In the genomic region with DNA sequence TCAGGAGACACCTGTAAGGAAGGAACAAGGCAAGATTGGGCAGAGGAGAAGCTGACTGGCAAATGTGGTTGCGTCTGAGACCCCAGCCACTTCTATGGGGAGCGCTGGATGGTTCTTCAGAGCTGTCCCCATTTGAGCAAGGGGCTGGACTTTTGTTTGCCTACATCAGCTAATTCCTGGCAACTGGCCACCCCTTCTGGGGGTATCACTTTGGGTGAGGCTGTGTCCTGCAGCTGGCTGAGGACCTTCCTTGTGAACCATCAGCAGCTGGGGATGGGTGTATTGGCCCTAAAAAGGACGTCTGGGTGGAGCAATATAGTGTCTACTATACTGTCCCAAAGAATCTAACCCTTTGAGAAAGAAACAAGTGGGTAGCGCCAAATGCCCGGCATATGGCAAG, we compare ENCODE assay signal across 15 cellular contexts. TPM values are rescaled to one million over a fixed set of nuclear protein-coding genes. Genes with fewer than 3 reads are reported as not detected.
DNase-seq lines count a peak whose midpoint lies in the region; ATAC-seq, FAIRE-seq and TF ChIP-seq lines count a peak whose summit lies in the region.
"Had no signal": no experiment of that assay in that cellular context is flagged by ENCODE, and none has a peak within 500 bp of the region (broad histone marks: within the 10 kb centered on the region; RNA-seq: fewer than 3 reads in every experiment).

No MANE protein-coding gene starts in this region.

- POLR2A ChIA-PET in PC-9 (lab: Charles Lee; ENCODE audit: unreplicated experiment): no interaction called here
- POLR2A ChIA-PET in naive thymus-derived CD4-positive, alpha-beta T cell (lab: Charles Lee): no interaction called here

- FAIRE-seq in keratinocyte (lab: Jason Lieb, UNC): no peak

- H3K27ac ChIP-seq in left ventricle myocardium inferior (replicated peaks) (peak overlapping the region; percentile 95), PC-9 (peak overlapping the region; percentile 98; the same call in 1 of the 2 replicates), keratinocyte (ENCODE audit: control insufficient read depth, insufficient read depth, low read length) (peak overlapping the region; percentile 94)
- H3K27ac ChIP-seq in naive thymus-derived CD4-positive, alpha-beta T cell (ENCODE audit: low read depth, low read length): no peak overlapping the region
- H3K27ac ChIP-seq: SJCRH30 had no signal

- H3K9me3 Mint-ChIP-seq in naive thymus-derived CD4-positive, alpha-beta T cell: peaks cover 0 to 5% (median 0%) of the 10 kb centered on the region in 11 donors

- no peak overlapping the region for H3K9ac ChIP-seq in keratinocyte (ENCODE audit: control insufficient read depth, extremely low read depth, insufficient read depth, low read length)

- H3K9me3 ChIP-seq in left ventricle myocardium inferior (replicated peaks) (no peaks in the 10 kb centered on the region), PC-9 (ENCODE audit: insufficient read depth, low read depth) (no peaks in the 10 kb centered on the region), keratinocyte (ENCODE audit: control insufficient read depth, low read depth, low read length) (no peaks in the 10 kb centered on the region)
- H3K9me3 ChIP-seq in naive thymus-derived CD4-positive, alpha-beta T cell (ENCODE audit: control insufficient read depth in 2 of 3, low read length in 3 of 3): no peaks in the 10 kb centered on the region
- H3K9me3 ChIP-seq: SJCRH30 had no signal

- dilution Hi-C loops in keratinocyte (cut with MboI; ENCODE audit: extremely low pct_ligation_motif_present, low sequenced_read_pairs): no loop called here

- H3K4me3 ChIP-seq in left ventricle myocardium inferior (no peak overlapping the region), PC-9 (no peak overlapping the region), keratinocyte (ENCODE audit: control insufficient read depth in 2 of 3, extremely low read depth in 1 of 3, insufficient read depth in 2 of 3, low read depth in 1 of 3, low read length in 3 of 3) (no peak overlapping the region)
- H3K4me3 ChIP-seq in naive thymus-derived CD4-positive, alpha-beta T cell (ENCODE audit: low read length): no peak overlapping the region
- H3K4me3 ChIP-seq: MG63, SJCRH30 had no signal

- no peak for ATAC-seq in left ventricle myocardium superior
- ATAC-seq in naive thymus-derived CD4-positive, alpha-beta T cell: no peak

- H3K9me2 ChIP-seq in PC-9 (ENCODE audit: insufficient read depth): no peaks in the 10 kb centered on the region

- intact Hi-C loops in left ventricle myocardium inferior (cut with micrococcal nuclease) (no loop called here), left ventricle myocardium superior (cut with micrococcal nuclease) (no loop called here), PC-9 (cut with micrococcal nuclease; ENCODE audit: unreplicated experiment) (no loop called here)
- intact Hi-C loops in naive thymus-derived CD4-positive, alpha-beta T cell (cut with micrococcal nuclease): no loop called here

- H3K79me2 ChIP-seq in PC-9 (ENCODE audit: low read depth): peaks cover 29% of the 10 kb centered on the region
- peaks cover 80% of the 10 kb centered on the region for H3K79me2 ChIP-seq in keratinocyte (ENCODE audit: control insufficient read depth, insufficient read depth, low read length)

- CTCF ChIA-PET in PC-9 (lab: Charles Lee): interaction anchor here (0.6 kb wide), 1 partner anchor 20 kb away, joined by 3 read pairs; no protein-coding TSS in a partner anchor
- CTCF ChIA-PET in naive thymus-derived CD4-positive, alpha-beta T cell (lab: Charles Lee): no interaction called here

- H3K27me3 Mint-ChIP-seq in naive thymus-derived CD4-positive, alpha-beta T cell: peaks cover 0 to 16% (median 2%) of the 10 kb centered on the region in 5 donors

- BruUV-seq in PC-9 (replicated peaks; lab: Mats Ljungman, UMichigan): no TSS peak

- H3K4me2 ChIP-seq in PC-9 (no peak overlapping the region), keratinocyte (ENCODE audit: control insufficient read depth, extremely low read depth, insufficient read depth, low read depth, low read length) (no peak overlapping the region)

- H3K4me3 Mint-ChIP-seq in naive thymus-derived CD4-positive, alpha-beta T cell: no peak overlapping the region

- H3K4me1 ChIP-seq in left ventricle myocardium inferior (peaks cover 87% of the 10 kb centered on the region), PC-9 (replicated peaks; ENCODE audit: insufficient read depth) (peaks cover 38% of the 10 kb centered on the region), keratinocyte (ENCODE audit: control insufficient read depth, extremely low read depth, insufficient read depth, low read length) (peaks cover 68% of the 10 kb centered on the region)
- H3K4me1 ChIP-seq in naive thymus-derived CD4-positive, alpha-beta T cell (ENCODE audit: control insufficient read depth in 2 of 2, insufficient read depth in 2 of 2, low read length in 2 of 2): no peaks in the 10 kb centered on the region

- peaks cover 4 to 19% (median 6%) of the 10 kb centered on the region in 5 donors for H3K36me3 Mint-ChIP-seq in naive thymus-derived CD4-positive, alpha-beta T cell

- H3K27ac Mint-ChIP-seq in naive thymus-derived CD4-positive, alpha-beta T cell: no peak overlapping the region

- H4K20me1 ChIP-seq in PC-9 (ENCODE audit: insufficient read depth) (no peaks in the 10 kb centered on the region), keratinocyte (ENCODE audit: control insufficient read depth, extremely low read depth, insufficient read depth, low read length) (no peaks in the 10 kb centered on the region)

- H3K36me3 ChIP-seq in left ventricle myocardium inferior (peaks cover 3% of the 10 kb centered on the region), PC-9 (ENCODE audit: low read depth) (no peaks in the 10 kb centered on the region), keratinocyte (ENCODE audit: control insufficient read depth in 2 of 2, extremely low read depth in 1 of 2, insufficient read depth in 2 of 2, low read length in 2 of 2) (peaks cover 0 to 1% of the 10 kb centered on the region in 2 experiments)
- H3K36me3 ChIP-seq in naive thymus-derived CD4-positive, alpha-beta T cell (ENCODE audit: control insufficient read depth in 2 of 3, insufficient read depth in 3 of 3, low read length in 3 of 3): no peaks in the 10 kb centered on the region
- H3K36me3 ChIP-seq: SJCRH30 had no signal

- peaks cover 2% of the 10 kb centered on the region for H3K9me1 ChIP-seq in keratinocyte (ENCODE audit: control insufficient read depth, extremely low read depth, insufficient read depth, low read length)

- DNase-seq in left ventricle myocardium inferior (no peak), left ventricle myocardium superior (no peak), PC-9 (no peak), keratinocyte (ENCODE audit: low read depth, low spot score) (no peak), NOMO-1 (lab: John Stamatoyannopoulos, UW; ENCODE audit: unreplicated experiment in 2 of 2) (no peak), NCI-H1436 treated with DMSO at 0.1 percent for 48 hours (lab: John Stamatoyannopoulos, UW) (no peak)
- no peak for DNase-seq in naive thymus-derived CD4-positive, alpha-beta T cell
- DNase-seq: COR-L47, GOT3, MG63, NCI-H1092, NCI-H2107, NCI-H226, NCI-H524 treated with DMSO at 0.1 percent for 48 hours, SJCRH30 had no signal

- no peak overlapping the region for H2AFZ ChIP-seq in PC-9
- no peak overlapping the region for H2AFZ ChIP-seq in keratinocyte (ENCODE audit: control insufficient read depth, low read length)

- TF ChIP-seq CTCF in left ventricle myocardium inferior (IDR thresholded peaks at IDR 0.05; ENCODE audit: borderline replicate concordance) (no peak), PC-9 (conservative IDR thresholded peaks at IDR 0.05) (no peak), keratinocyte (optimal IDR thresholded peaks at IDR 0.05 in 1 of 3, IDR thresholded peaks at IDR 0.05 in 1 of 3, conservative IDR thresholded peaks at IDR 0.05 in 1 of 3; ENCODE audit: extremely low read depth in 1 of 3, insufficient read depth in 2 of 3, low read length in 3 of 3) (no peak)

- peaks cover 24% of the 10 kb centered on the region for H3F3A ChIP-seq in PC-9 (ENCODE audit: insufficient read depth, low read depth)

- H3K27me3 ChIP-seq in left ventricle myocardium inferior (ENCODE audit: low read depth) (no peaks in the 10 kb centered on the region), PC-9 (ENCODE audit: insufficient read depth, low read depth) (no peaks in the 10 kb centered on the region), keratinocyte (ENCODE audit: control insufficient read depth, extremely low read depth, insufficient read depth, low read length) (no peaks in the 10 kb centered on the region)
- no peaks in the 10 kb centered on the region for H3K27me3 ChIP-seq in naive thymus-derived CD4-positive, alpha-beta T cell (ENCODE audit: control insufficient read depth in 2 of 2, insufficient read depth in 2 of 2, low read length in 2 of 2)
- H3K27me3 ChIP-seq: MG63, SJCRH30 had no signal

- peaks cover 6 to 11% (median 9%) of the 10 kb centered on the region in 7 donors for H3K4me1 Mint-ChIP-seq in naive thymus-derived CD4-positive, alpha-beta T cell

RNA-seq across cellular contexts. Expression of a gene that starts 23.6 kb away (rescaled TPM):
- total RNA-seq in left ventricle myocardium inferior (258 TPM), left ventricle myocardium superior (332 TPM), PC-9 (2021) (77.0 and 85.0 TPM in 2 replicates)
- polyA plus RNA-seq in keratinocyte: 53.6 to 83.5 TPM (median 62.0 TPM) in 3 replicates
- polyA plus RNA-seq in keratinocyte (2011; ENCODE audit: low read depth): 74.9 TPM
- polyA plus RNA-seq in keratinocyte (2011; cell fraction: cytosol; rRNA removed): 32.0 and 75.4 TPM in 2 replicates
- polyA plus RNA-seq in keratinocyte (2011; cell fraction: nucleus; rRNA removed): 101 and 133 TPM in 2 replicates
- polyA plus RNA-seq in keratinocyte (2012; ENCODE audit: low replicate concordance): 25.4 and 60.2 TPM in 2 replicates
- 48.5 to 186 TPM (median 78.5 TPM) in 3 replicates for polyA minus RNA-seq in keratinocyte
- 37.2 TPM for polyA minus RNA-seq in keratinocyte (2011; cell fraction: cytosol; rRNA and poly(A)+ RNA removed)
- polyA minus RNA-seq in keratinocyte (2011; cell fraction: nucleus; rRNA and poly(A)+ RNA removed): 116 and 242 TPM in 2 replicates
- 10 to 100 TPM in 1 of 5 experiments, 1 to 10 TPM in 4; 3.3 to 29.2 (median 7.5) TPM for total RNA-seq in naive thymus-derived CD4-positive, alpha-beta T cell
- polyA plus RNA-seq in naive thymus-derived CD4-positive, alpha-beta T cell: 1 to 10 TPM; 2.7 to 3.4 TPM
